In genomic region chr18:66749475-66750035, GRCh38 we compare ENCODE assay signal across 17 cellular contexts.
"Had no signal": no experiment of that assay in that cellular context is flagged by ENCODE, and none has a peak within 500 bp of the region (broad histone marks: within the 10 kb centered on the region; RNA-seq: fewer than 3 reads in every experiment).

No MANE protein-coding gene starts in this region.

- H3K9me3 ChIP-seq: colonic mucosa, heart right ventricle, left lung, ovary, upper lobe of left lung had no signal

- H3K36me3 Mint-ChIP-seq: activated naive CD4-positive, alpha-beta T cell treated with anti-CD3 and anti-CD28 coated beads, Interleukin-2, amount 10 ng/mL, durations not matched to agents 7 days and 5 days; WTC11 had no signal

- H3K27me3 ChIP-seq: colonic mucosa, heart right ventricle, left lung, ovary, upper lobe of left lung had no signal

- H3K4me1 ChIP-seq: colonic mucosa, heart right ventricle, left lung, upper lobe of left lung had no signal

- H3K27me3 Mint-ChIP-seq: activated CD4-positive, alpha-beta memory T cell treated with anti-CD3 and anti-CD28 coated beads, Interleukin-2, amount 10 ng/mL, durations not matched to agents 7 days and 5 days; activated naive CD4-positive, alpha-beta T cell treated with anti-CD3 and anti-CD28 coated beads, Interleukin-2, amount 10 ng/mL, durations not matched to agents 7 days and 5 days; activated T-cell treated with anti-CD3 and anti-CD28 coated beads, Interleukin-2, amount 50 U/mL, for 24 hours; stimulated activated naive CD8-positive, alpha-beta T cell treated with anti-CD3 and anti-CD28 coated beads, Interleukin-15, amount 100 ng/mL, for 72 hours had no signal

- FAIRE-seq: keratinocyte, TTC549 had no signal

- DNase-seq: activated CD4-positive, alpha-beta memory T cell treated with anti-CD3 and anti-CD28 coated beads, Interleukin-2, amount 10 ng/mL, durations not matched to agents 7 days and 5 days; activated CD4-positive, alpha-beta T cell treated with anti-CD3 and anti-CD28 coated beads for 4 hours; activated naive CD4-positive, alpha-beta T cell treated with anti-CD3 and anti-CD28 coated beads, Interleukin-2, amount 10 ng/mL, durations not matched to agents 7 days and 5 days; activated T-cell treated with anti-CD3 and anti-CD28 coated beads, Interleukin-2, amount 50 U/mL, for 24 hours; colonic mucosa; effector CD8-positive, alpha-beta T cell; heart right ventricle; left lung; mammary epithelial cell; ovary; stimulated activated CD4-positive, alpha-beta T cell treated with anti-CD3 and anti-CD28 coated beads, Interleukin-1b, Interleukin-23, amount 100 ng/mL, for 48 hours; stimulated activated naive CD8-positive, alpha-beta T cell treated with anti-CD3 and anti-CD28 coated beads, Interleukin-15, amount 100 ng/mL, for 72 hours; upper lobe of left lung had no signal

- H3K27ac ChIP-seq: colonic mucosa, heart right ventricle, left lung, ovary, upper lobe of left lung had no signal

- H3K27ac Mint-ChIP-seq: activated CD4-positive, alpha-beta memory T cell treated with anti-CD3 and anti-CD28 coated beads, Interleukin-2, amount 10 ng/mL, durations not matched to agents 7 days and 5 days; activated naive CD4-positive, alpha-beta T cell treated with anti-CD3 and anti-CD28 coated beads, Interleukin-2, amount 10 ng/mL, durations not matched to agents 7 days and 5 days; activated T-cell treated with anti-CD3 and anti-CD28 coated beads, Interleukin-2, amount 50 U/mL, for 24 hours; stimulated activated naive CD8-positive, alpha-beta T cell treated with anti-CD3 and anti-CD28 coated beads, Interleukin-15, amount 100 ng/mL, for 72 hours; WTC11 had no signal

- H3K4me3 Mint-ChIP-seq: activated CD4-positive, alpha-beta memory T cell treated with anti-CD3 and anti-CD28 coated beads, Interleukin-2, amount 10 ng/mL, durations not matched to agents 7 days and 5 days; activated naive CD4-positive, alpha-beta T cell treated with anti-CD3 and anti-CD28 coated beads, Interleukin-2, amount 10 ng/mL, durations not matched to agents 7 days and 5 days; activated T-cell treated with anti-CD3 and anti-CD28 coated beads, Interleukin-2, amount 50 U/mL, for 24 hours; neural crest cell; stimulated activated naive CD8-positive, alpha-beta T cell treated with anti-CD3 and anti-CD28 coated beads, Interleukin-15, amount 100 ng/mL, for 72 hours; WTC11 had no signal

- H3K4me1 Mint-ChIP-seq: activated CD4-positive, alpha-beta memory T cell treated with anti-CD3 and anti-CD28 coated beads, Interleukin-2, amount 10 ng/mL, durations not matched to agents 7 days and 5 days; activated naive CD4-positive, alpha-beta T cell treated with anti-CD3 and anti-CD28 coated beads, Interleukin-2, amount 10 ng/mL, durations not matched to agents 7 days and 5 days; stimulated activated naive CD8-positive, alpha-beta T cell treated with anti-CD3 and anti-CD28 coated beads, Interleukin-15, amount 100 ng/mL, for 72 hours; WTC11 had no signal

- H3K4me3 ChIP-seq: colonic mucosa, heart right ventricle, left lung, ovary, upper lobe of left lung had no signal

- H3K9me3 Mint-ChIP-seq: activated CD4-positive, alpha-beta memory T cell treated with anti-CD3 and anti-CD28 coated beads, Interleukin-2, amount 10 ng/mL, durations not matched to agents 7 days and 5 days; activated T-cell treated with anti-CD3 and anti-CD28 coated beads, Interleukin-2, amount 50 U/mL, for 24 hours; neural crest cell; stimulated activated naive CD8-positive, alpha-beta T cell treated with anti-CD3 and anti-CD28 coated beads, Interleukin-15, amount 100 ng/mL, for 72 hours; WTC11 had no signal

- ATAC-seq: stimulated activated naive CD8-positive, alpha-beta T cell treated with anti-CD3 and anti-CD28 coated beads, Interleukin-15, amount 100 ng/mL, for 72 hours had no signal

- H3K36me3 ChIP-seq: colonic mucosa, heart right ventricle, left lung, ovary, upper lobe of left lung had no signal
